In genomic region chr1:218034464-218034863, GRCh38 we compare ENCODE assay signal across 20 cellular contexts.
A peak's percentile ranks its signal among the peaks of the same experiment; 100 is the strongest.
DNase-seq lines count a peak whose midpoint lies in the region; ATAC-seq and TF ChIP-seq lines count a peak whose summit lies in the region.
"Had no signal": no experiment of that assay in that cellular context is flagged by ENCODE, and none has a peak within 500 bp of the region (broad histone marks: within the 10 kb centered on the region; RNA-seq: fewer than 3 reads in every experiment).

No MANE protein-coding gene starts in this region.

- H3K9me3 Mint-ChIP-seq in GM23338 (no peaks in the 10 kb centered on the region), neural crest cell (peaks cover 2% of the 10 kb centered on the region)

- TF ChIP-seq CTCF in GM23338 (conservative IDR thresholded peaks at IDR 0.05; ENCODE audit: low read depth in 2 of 2) (no peak), neural crest cell (conservative IDR thresholded peaks at IDR 0.05) (no peak), prostate gland (IDR thresholded peaks at IDR 0.05) (no peak)

- peak overlapping the region; percentile 44 for H3K4me2 ChIP-seq in GM23338
- H3K4me2 ChIP-seq: SK-N-SH had no signal

- H3K27ac ChIP-seq in GM23338 (ENCODE audit: low read depth) (no peak overlapping the region), prostate gland (no peak overlapping the region)

- no peaks in the 10 kb centered on the region for H4K20me1 ChIP-seq in GM23338 (replicated peaks; ENCODE audit: insufficient read depth)

- H3K4me3 Mint-ChIP-seq in GM23338 (peak overlapping the region; percentile 47; the same call in 2 of the 3 replicates), neural crest cell (peak overlapping the region; percentile 6)
- H3K4me3 Mint-ChIP-seq: B cell; CD4-positive, CD25-positive, alpha-beta regulatory T cell had no signal

- intact Hi-C loops in prostate gland (cut with DNase I) = no loop called here

- no peaks in the 10 kb centered on the region for H3K79me2 ChIP-seq in GM23338 (replicated peaks; ENCODE audit: insufficient read depth)

- no peaks in the 10 kb centered on the region for H3K36me3 Mint-ChIP-seq in GM23338 (ENCODE audit: low read depth)
- H3K36me3 Mint-ChIP-seq in neural crest cell (ENCODE audit: low read depth) = no peaks in the 10 kb centered on the region
- H3K36me3 Mint-ChIP-seq: CD4-positive, CD25-positive, alpha-beta regulatory T cell had no signal

- H3K36me3 ChIP-seq in GM23338 (ENCODE audit: insufficient read depth) (no peaks in the 10 kb centered on the region), NT2/D1 (ENCODE audit: insufficient read depth, insufficient read length, low read length) (no peaks in the 10 kb centered on the region), prostate gland (no peaks in the 10 kb centered on the region)

- H3K9ac ChIP-seq in NT2/D1 (ENCODE audit: insufficient read length, low read depth) = no peak overlapping the region
- H3K9ac ChIP-seq: SK-N-SH had no signal

- H3K27ac Mint-ChIP-seq in GM23338 (no peak overlapping the region), neural crest cell (ENCODE audit: unreplicated experiment) (no peak overlapping the region)
- H3K27ac Mint-ChIP-seq: B cell; CD4-positive, CD25-positive, alpha-beta regulatory T cell had no signal

- WGBS in prostate gland = 48% methylated on average over 7 of the region's 7 CpGs

- no peaks in the 10 kb centered on the region for H3K9me2 ChIP-seq in GM23338 (ENCODE audit: insufficient read depth)
- H3K9me2 ChIP-seq: SK-N-SH had no signal

- H3F3A ChIP-seq in GM23338 (replicated peaks; ENCODE audit: low read depth) = no peaks in the 10 kb centered on the region

- ATAC-seq in GM23338 (peak; percentile 98), GM19324 (IDR thresholded peaks at IDR 0.05; ENCODE audit: low FRiP score, unreplicated experiment) (no peak), GM21526 (IDR thresholded peaks at IDR 0.05; ENCODE audit: low FRiP score, unreplicated experiment) (no peak)
- ATAC-seq: GM12878 had no signal

- DNase-seq in GM23338 (ENCODE audit: low spot score) = peak; percentile 89
- peak; percentile 87 for DNase-seq in NT2/D1 (ENCODE audit: low read depth, low spot score)
- peak; percentile 49 for DNase-seq in iPS DF 4.7 (ENCODE audit: extremely low read depth, low spot score)
- DNase-seq in neural crest cell (ENCODE audit: low read depth, low spot score) = peak; percentile 22
- DNase-seq in prostate gland (ENCODE audit: low spot score) = no peak
- no peak for DNase-seq in anterior cingulate cortex (lab: John Stamatoyannopoulos, UW)
- DNase-seq: CD4-positive, CD25-positive, alpha-beta regulatory T cell; COR-L47; DMS153; KG1; MV-4-11; NCI-H1694 treated with DMSO at 0.1 percent for 48 hours; NCI-H774; OCI-M1; SHP77; SK-N-SH had no signal

- H3K4me1 Mint-ChIP-seq in GM23338 = peaks cover 40% of the 10 kb centered on the region
- peaks cover 44% of the 10 kb centered on the region for H3K4me1 Mint-ChIP-seq in neural crest cell
- H3K4me1 Mint-ChIP-seq: B cell; CD4-positive, CD25-positive, alpha-beta regulatory T cell had no signal

- H3K4me3 ChIP-seq in GM23338 (no peak overlapping the region; the same call in 1 of the 2 replicates), NT2/D1 (ENCODE audit: insufficient read length, low read depth) (no peak overlapping the region), prostate gland (no peak overlapping the region)
- H3K4me3 ChIP-seq: GM12878 had no signal

- H3K4me1 ChIP-seq in GM23338 (ENCODE audit: insufficient read depth) = peaks cover 47% of the 10 kb centered on the region
- no peaks in the 10 kb centered on the region for H3K4me1 ChIP-seq in NT2/D1 (ENCODE audit: insufficient read depth, insufficient read length)
- no peaks in the 10 kb centered on the region for H3K4me1 ChIP-seq in prostate gland (replicated peaks)

- no peaks in the 10 kb centered on the region for H3K9me3 ChIP-seq in NT2/D1 (ENCODE audit: insufficient read depth, low read length)
- H3K9me3 ChIP-seq in prostate gland = no peaks in the 10 kb centered on the region
- H3K9me3 ChIP-seq: SK-N-SH had no signal

- no peaks in the 10 kb centered on the region for H3K27me3 ChIP-seq in GM23338 (ENCODE audit: insufficient read depth)
- no peaks in the 10 kb centered on the region for H3K27me3 ChIP-seq in NT2/D1 (ENCODE audit: insufficient read depth, insufficient read length)
- H3K27me3 ChIP-seq in prostate gland (replicated peaks; ENCODE audit: insufficient read depth) = no peaks in the 10 kb centered on the region

- H2AFZ ChIP-seq in GM23338 = no peak overlapping the region

- TF ChIP-seq POLR2A in prostate gland (IDR thresholded peaks at IDR 0.05) = no peak

- H3K27me3 Mint-ChIP-seq in GM23338 (ENCODE audit: insufficient read depth, low read depth, poor library complexity) (peaks cover 2% of the 10 kb centered on the region), neural crest cell (ENCODE audit: low read depth) (no peaks in the 10 kb centered on the region)
- H3K27me3 Mint-ChIP-seq: B cell; CD4-positive, CD25-positive, alpha-beta regulatory T cell had no signal

TF ChIP-seq in GM23338, 12 proteins besides CTCF, POLR2A, EP300 and RAD21 (continues in another document):
- peak; percentile 25; the same call in 1 of the 2 replicates for TF ChIP-seq CREB1 (CRISPR knock-in tag; IDR thresholded peaks at IDR 0.05; ENCODE audit: low read depth)
- no peak for TF ChIP-seq STAT1 (IDR thresholded peaks at IDR 0.05; ENCODE audit: unreplicated experiment)
- no peak for TF ChIP-seq ZNF114 (CRISPR knock-in tag; IDR thresholded peaks at IDR 0.05)
- no peak for TF ChIP-seq JUNB (IDR thresholded peaks at IDR 0.05; ENCODE audit: unreplicated experiment)
- TF ChIP-seq POLR2AphosphoS5 (IDR thresholded peaks at IDR 0.05; ENCODE audit: low read depth) = no peak
- TF ChIP-seq NANOG (IDR thresholded peaks at IDR 0.05; ENCODE audit: borderline replicate concordance) = peak; percentile 76
- TF ChIP-seq EZH2 (IDR thresholded peaks at IDR 0.05; ENCODE audit: low read depth, unreplicated experiment) = no peak
- no peak for TF ChIP-seq ZNF331 (CRISPR knock-in tag; IDR thresholded peaks at IDR 0.05; ENCODE audit: low read depth)
- no peak for TF ChIP-seq ZNF462 (CRISPR knock-in tag; IDR thresholded peaks at IDR 0.05)

Comparison
In these comparisons a context has a peak if more than half of its experiments do, and no peak if none do; other contexts are left out.
1. DNase-seq: peak in GM23338 (single experiment), NT2/D1 (single experiment), iPS DF 4.7 (single experiment) and neural crest cell (single experiment); none in prostate gland (single experiment) and anterior cingulate cortex (0 of 58).